In genomic region chr1:25020173-25020840, GRCh38 we compare ENCODE assay signal across 14 cellular contexts.
DNase-seq lines count a peak whose midpoint lies in the region; TF ChIP-seq lines count a peak whose summit lies in the region.
"Had no signal": no experiment of that assay in that cellular context is flagged by ENCODE, and none has a peak within 500 bp of the region (broad histone marks: within the 10 kb centered on the region; RNA-seq: fewer than 3 reads in every experiment).

No MANE protein-coding gene starts in this region.

- H3K27me3 Mint-ChIP-seq in activated naive CD4-positive, alpha-beta T cell treated with anti-CD3 and anti-CD28 coated beads, Interleukin-2, amount 50 U/mL, for 24 hours, result no peaks in the 10 kb centered on the region

- no peaks in the 10 kb centered on the region for H3K36me3 Mint-ChIP-seq in activated naive CD4-positive, alpha-beta T cell treated with anti-CD3 and anti-CD28 coated beads, Interleukin-2, amount 50 U/mL, for 24 hours

- POLR2A ChIA-PET in OCI-LY7 (lab: Charles Lee), result no interaction called here

- H3K4me3 Mint-ChIP-seq in activated naive CD4-positive, alpha-beta T cell treated with anti-CD3 and anti-CD28 coated beads, Interleukin-2, amount 50 U/mL, for 24 hours, result no peak overlapping the region

- peak overlapping the region; percentile 48 for H3K4me3 ChIP-seq in OCI-LY7 (ENCODE audit: low read depth, low read length, poor library complexity, severe bottlenecking)
- H3K4me3 ChIP-seq in effector memory CD4-positive, alpha-beta T cell (ENCODE audit: insufficient read depth, low read depth, low read length, poor library complexity, severe bottlenecking), result no peak overlapping the region
- H3K4me3 ChIP-seq in thymus (ENCODE audit: low read length), result no peak overlapping the region
- H3K4me3 ChIP-seq in hepatocyte, result no peak overlapping the region
- H3K4me3 ChIP-seq: colonic mucosa, lower lobe of right lung, uterus had no signal

- peak overlapping the region; percentile 83 for H3K27ac Mint-ChIP-seq in activated naive CD4-positive, alpha-beta T cell treated with anti-CD3 and anti-CD28 coated beads, Interleukin-2, amount 50 U/mL, for 24 hours

- intact Hi-C loops in OCI-LY7 (cut with micrococcal nuclease; ENCODE audit: unreplicated experiment), result no loop called here

- H3K4me1 ChIP-seq in OCI-LY7 (ENCODE audit: insufficient read depth, low read length, poor library complexity, severe bottlenecking) (peaks cover 59% of the 10 kb centered on the region), thymus (ENCODE audit: control insufficient read depth, insufficient read depth, low read length) (peaks cover 41% of the 10 kb centered on the region), hepatocyte (ENCODE audit: insufficient read depth) (no peaks in the 10 kb centered on the region)
- H3K4me1 ChIP-seq in effector memory CD4-positive, alpha-beta T cell (ENCODE audit: control insufficient read depth, insufficient read depth, low read length, poor library complexity, severe bottlenecking), result peaks cover 60% of the 10 kb centered on the region
- H3K4me1 ChIP-seq: colonic mucosa, uterus had no signal

- DNase-seq in activated naive CD4-positive, alpha-beta T cell (lab: John Stamatoyannopoulos, UW), result no peak
- DNase-seq in OCI-LY7 (ENCODE audit: low spot score) (no peak), medulla oblongata (ENCODE audit: extremely low spot score) (no peak), GM03348 (ENCODE audit: low spot score) (no peak), hepatocyte (ENCODE audit: low spot score) (no peak)
- DNase-seq in effector memory CD4-positive, alpha-beta T cell, result no peak
- DNase-seq: amniotic stem cell, colonic mucosa, lower lobe of right lung, NCI-H1092, PC-3, uterus had no signal

- H2AFZ ChIP-seq in OCI-LY7 (ENCODE audit: low read length) (no peak overlapping the region), hepatocyte (no peak overlapping the region)

- CTCF ChIA-PET in OCI-LY7 (lab: Charles Lee; ENCODE audit: unreplicated experiment), result no interaction called here

- no peaks in the 10 kb centered on the region for H3K9me3 Mint-ChIP-seq in activated naive CD4-positive, alpha-beta T cell treated with anti-CD3 and anti-CD28 coated beads, Interleukin-2, amount 50 U/mL, for 24 hours

- peaks cover 68% of the 10 kb centered on the region for H3K4me1 Mint-ChIP-seq in activated naive CD4-positive, alpha-beta T cell treated with anti-CD3 and anti-CD28 coated beads, Interleukin-2, amount 50 U/mL, for 24 hours

- H3K9me2 ChIP-seq in OCI-LY7 (ENCODE audit: insufficient read depth, low read length) (no peaks in the 10 kb centered on the region), hepatocyte (replicated peaks; ENCODE audit: insufficient read depth) (no peaks in the 10 kb centered on the region)

- peak overlapping the region; percentile 77 for H3K4me2 ChIP-seq in OCI-LY7 (ENCODE audit: low read length)
- no peak overlapping the region for H3K4me2 ChIP-seq in hepatocyte

- no peaks in the 10 kb centered on the region for H3K79me2 ChIP-seq in OCI-LY7 (ENCODE audit: insufficient read depth, low read depth, low read length)
- H3K79me2 ChIP-seq in hepatocyte, result no peaks in the 10 kb centered on the region

- H3K27ac ChIP-seq in OCI-LY7 (ENCODE audit: low read depth, low read length, poor library complexity, severe bottlenecking) (peak overlapping the region; percentile 80), thymus (ENCODE audit: low read depth) (peak overlapping the region; percentile 62), hepatocyte (no peak overlapping the region)
- peak overlapping the region; percentile 23 for H3K27ac ChIP-seq in effector memory CD4-positive, alpha-beta T cell (ENCODE audit: insufficient read depth, low read length, poor library complexity, severe bottlenecking)
- H3K27ac ChIP-seq: colonic mucosa, lower lobe of right lung, uterus had no signal

- H3K9me3 ChIP-seq in OCI-LY7 (ENCODE audit: low read length) (no peaks in the 10 kb centered on the region), thymus (ENCODE audit: control insufficient read depth) (no peaks in the 10 kb centered on the region), hepatocyte (ENCODE audit: low read depth) (no peaks in the 10 kb centered on the region)
- no peaks in the 10 kb centered on the region for H3K9me3 ChIP-seq in effector memory CD4-positive, alpha-beta T cell (ENCODE audit: control insufficient read depth, low read length)
- H3K9me3 ChIP-seq: colonic mucosa, lower lobe of right lung, uterus had no signal

- TF ChIP-seq CTCF in OCI-LY7 (conservative IDR thresholded peaks at IDR 0.05; ENCODE audit: low read length) (no peak), hepatocyte (IDR thresholded peaks at IDR 0.05; ENCODE audit: poor library complexity) (no peak)

- no TSS peak for BruUV-seq in OCI-LY7 (replicated peaks; lab: Mats Ljungman, UMichigan)

- 60% methylated on average over 15 of the region's 15 CpGs for WGBS in thymus
- WGBS in hepatocyte (ENCODE audit: low lambda C conversion rate, missing lambda C conversion rate), result 85% methylated on average over 15 of the region's 15 CpGs

- H3K36me3 ChIP-seq in OCI-LY7 (ENCODE audit: insufficient read depth, low read length) (no peaks in the 10 kb centered on the region), thymus (ENCODE audit: control insufficient read depth, insufficient read depth) (no peaks in the 10 kb centered on the region), hepatocyte (replicated peaks; ENCODE audit: insufficient read depth, low read depth) (no peaks in the 10 kb centered on the region)
- no peaks in the 10 kb centered on the region for H3K36me3 ChIP-seq in effector memory CD4-positive, alpha-beta T cell (ENCODE audit: control insufficient read depth, insufficient read depth, low read length)
- H3K36me3 ChIP-seq: colonic mucosa, lower lobe of right lung, uterus had no signal

- no peaks in the 10 kb centered on the region for H3K27me3 ChIP-seq in effector memory CD4-positive, alpha-beta T cell (replicated peaks; ENCODE audit: control insufficient read depth, insufficient read depth, low read length, poor library complexity, severe bottlenecking)
- H3K27me3 ChIP-seq in thymus (ENCODE audit: control insufficient read depth, insufficient read depth), result no peaks in the 10 kb centered on the region
- no peaks in the 10 kb centered on the region for H3K27me3 ChIP-seq in hepatocyte
- H3K27me3 ChIP-seq: colonic mucosa, uterus had no signal

- H4K20me1 ChIP-seq in OCI-LY7 (ENCODE audit: insufficient read depth, low read length) (no peaks in the 10 kb centered on the region), hepatocyte (ENCODE audit: insufficient read depth, poor library complexity, severe bottlenecking) (no peaks in the 10 kb centered on the region)
